14 cellular contexts compared by ENCODE assay signal in the genomic region with DNA sequence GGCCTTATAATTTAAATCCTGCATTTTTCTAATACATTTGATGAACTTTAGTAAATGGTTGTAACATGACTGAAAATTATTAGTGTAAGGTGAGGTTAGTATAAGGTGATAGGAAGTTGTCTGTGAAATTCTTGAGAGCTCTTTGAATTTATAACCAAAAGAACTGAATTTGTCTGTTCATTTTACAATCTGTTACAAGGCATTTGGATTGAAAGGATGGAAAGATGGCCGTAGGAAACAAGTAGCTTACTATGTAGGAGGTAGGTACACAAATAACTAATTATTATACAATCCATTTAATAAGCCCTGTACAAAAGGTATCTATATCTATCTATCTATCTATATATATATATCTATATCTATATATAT. TPM values are rescaled to one million over a fixed set of nuclear protein-coding genes. Genes with fewer than 3 reads are reported as not detected.
DNase-seq lines count a peak whose midpoint lies in the region; ATAC-seq and TF ChIP-seq lines count a peak whose summit lies in the region.
"Had no signal": no experiment of that assay in that cellular context is flagged by ENCODE, and none has a peak within 500 bp of the region (broad histone marks: within the 10 kb centered on the region; RNA-seq: fewer than 3 reads in every experiment).

No MANE protein-coding gene starts in this region.

- POLR2A ChIA-PET in CD4-positive, alpha-beta T cell (lab: Charles Lee), result no interaction called here

- peak overlapping the region in 1 of 2 experiments; percentile 39 for H3K4me3 ChIP-seq in neutrophil (ENCODE audit: low read depth in 1 of 2, low read length in 1 of 2)
- H3K4me3 ChIP-seq in foreskin fibroblast (ENCODE audit: low read depth in 1 of 2, low read length in 2 of 2), result peak overlapping the region in 1 of 2 donors; percentile 94
- H3K4me3 ChIP-seq: GM23338, K562 had no signal

- no peak for ATAC-seq in CD4-positive, alpha-beta T cell (ENCODE audit: poor library complexity)
- ATAC-seq in HG03159 (IDR thresholded peaks at IDR 0.05; ENCODE audit: unreplicated experiment) (peak; percentile 3), foreskin keratinocyte (no peak)
- ATAC-seq: activated naive CD4-positive, alpha-beta T cell treated with anti-CD3 and anti-CD28 coated beads, Interleukin-2, amount 50 U/mL, for 72 hours; GM23338; K562 had no signal

- H3K27me3 Mint-ChIP-seq in CD4-positive, alpha-beta T cell, result no peaks in the 10 kb centered on the region

- no peak overlapping the region for H3K27ac Mint-ChIP-seq in CD4-positive, alpha-beta T cell
- H3K27ac Mint-ChIP-seq: activated naive CD4-positive, alpha-beta T cell treated with anti-CD3 and anti-CD28 coated beads, Interleukin-2, amount 50 U/mL, for 72 hours; GM23338 had no signal

- TF ChIP-seq CTCF in CD4-positive, alpha-beta T cell (IDR thresholded peaks at IDR 0.05), result no peak
- TF ChIP-seq CTCF in neutrophil (IDR thresholded peaks at IDR 0.05) (no peak), foreskin keratinocyte (conservative IDR thresholded peaks at IDR 0.05) (no peak), foreskin fibroblast (IDR thresholded peaks at IDR 0.05; ENCODE audit: low read depth, low read length) (no peak)

- peaks cover 91% of the 10 kb centered on the region for H3K4me1 Mint-ChIP-seq in CD4-positive, alpha-beta T cell (ENCODE audit: low read depth)

- H3K9me3 ChIP-seq in CD4-positive, alpha-beta T cell (ENCODE audit: control insufficient read depth, low read length), result no peaks in the 10 kb centered on the region
- H3K9me3 ChIP-seq in neutrophil, result no peaks in the 10 kb centered on the region

- H3K4me3 Mint-ChIP-seq in CD4-positive, alpha-beta T cell, result peak overlapping the region; percentile 31

- no peak overlapping the region for H3K27ac ChIP-seq in CD4-positive, alpha-beta T cell (ENCODE audit: low read depth, low read length)
- H3K27ac ChIP-seq in cingulate gyrus (ENCODE audit: low read depth, low read length) (peak overlapping the region; percentile 51), neutrophil (peak overlapping the region; percentile 70), foreskin keratinocyte (no peak overlapping the region)
- H3K27ac ChIP-seq: C4-2B had no signal

- H3K9me3 Mint-ChIP-seq in CD4-positive, alpha-beta T cell, result no peaks in the 10 kb centered on the region
- H3K9me3 Mint-ChIP-seq: GM23338 had no signal

- no peaks in the 10 kb centered on the region for H3K27me3 ChIP-seq in CD4-positive, alpha-beta T cell (ENCODE audit: control insufficient read depth, insufficient read depth, low read length)
- H3K27me3 ChIP-seq in neutrophil (no peaks in the 10 kb centered on the region), foreskin keratinocyte (no peaks in the 10 kb centered on the region)

- no peak for DNase-seq in CD4-positive, alpha-beta T cell
- DNase-seq in NCI-H510A treated with DMSO at 0.1 percent for 48 hours (lab: John Stamatoyannopoulos, UW), result no peak
- DNase-seq in OCI-M2 (lab: John Stamatoyannopoulos, UW; ENCODE audit: unreplicated experiment), result no peak
- no peak for DNase-seq in foreskin keratinocyte
- no peak for DNase-seq in foreskin fibroblast
- DNase-seq: NCI-H1436 treated with DMSO at 0.1 percent for 48 hours, NCI-H446 treated with DMSO at 0.1 percent for 48 hours had no signal

- peaks cover 18% of the 10 kb centered on the region for H3K36me3 Mint-ChIP-seq in CD4-positive, alpha-beta T cell (ENCODE audit: low read depth)

- CTCF ChIA-PET in CD4-positive, alpha-beta T cell (lab: Charles Lee), result no interaction called here

- intact Hi-C loops in CD4-positive, alpha-beta T cell (cut with DNase I, micrococcal nuclease), result loop anchor here in 1 of 2 experiments (10.0 kb wide), 1 partner anchor 863 kb away; a partner anchor contains a TSS

- no peaks in the 10 kb centered on the region for H3K36me3 ChIP-seq in neutrophil

- H3K4me1 ChIP-seq in neutrophil (ENCODE audit: control insufficient read depth in 1 of 2, insufficient read depth in 1 of 2, low read depth in 1 of 2, low read length in 1 of 2) (peaks cover 47 to 50% of the 10 kb centered on the region in 2 experiments), foreskin keratinocyte (peaks cover 25% of the 10 kb centered on the region)

RNA-seq across cellular contexts. Expression of a gene that starts 6.6 kb away (rescaled TPM):
- total RNA-seq in CD4-positive, alpha-beta T cell, result 10 to 100 TPM; 17.5 to 18.2 TPM
- 11.9 and 13.4 TPM in 2 replicates for total RNA-seq in foreskin keratinocyte
- 4.0 and 5.8 TPM in 2 replicates for polyA plus RNA-seq in foreskin keratinocyte

Comparison
In these comparisons a context has a peak if more than half of its experiments do, and no peak if none do; other contexts are left out.
1. H3K27ac ChIP-seq: peak in cingulate gyrus (single experiment) and neutrophil (single experiment); none in CD4-positive, alpha-beta T cell (single experiment) and foreskin keratinocyte (single experiment).